Comparison of ENCODE assay signal across 11 cellular contexts in genomic region chr17:49388692-49389513, GRCh38. TPM values are rescaled to one million over a fixed set of nuclear protein-coding genes. Genes with fewer than 3 reads are reported as not detected.
DNase-seq lines count a peak whose midpoint lies in the region; ATAC-seq and TF ChIP-seq lines count a peak whose summit lies in the region.
"Had no signal": no experiment of that assay in that cellular context is flagged by ENCODE, and none has a peak within 500 bp of the region (broad histone marks: within the 10 kb centered on the region; RNA-seq: fewer than 3 reads in every experiment).

No MANE protein-coding gene starts in this region.

- H2AFZ ChIP-seq in HCT116 (ENCODE audit: low read depth, low read length, poor library complexity, severe bottlenecking): peak overlapping the region; percentile 15

- no peak for DNase-seq in CD4-positive, alpha-beta memory T cell
- DNase-seq in HCT116 (ENCODE audit: low read depth, low spot score): no peak
- DNase-seq in naive thymus-derived CD8-positive, alpha-beta T cell: no peak
- DNase-seq in stimulated activated CD8-positive, alpha-beta memory T cell treated with anti-CD3 and anti-CD28 coated beads, Interleukin-4, amount 100 ng/mL, for 48 hours: no peak
- no peak for DNase-seq in activated CD4-positive, CD25-positive, alpha-beta regulatory T cell (lab: John Stamatoyannopoulos, UW)
- no peak for DNase-seq in NCI-H1694 (lab: John Stamatoyannopoulos, UW)
- DNase-seq in NCI-H2081 (lab: John Stamatoyannopoulos, UW): no peak
- DNase-seq: amniotic stem cell, NCI-H2171, WERI-Rb-1 had no signal

- no peaks in the 10 kb centered on the region for H3K9me2 ChIP-seq in HCT116 (ENCODE audit: insufficient read depth)

- peak overlapping the region; percentile 2 for H3K27ac ChIP-seq in CD4-positive, alpha-beta memory T cell (ENCODE audit: low read depth, low read length)
- H3K27ac ChIP-seq in HCT116 (ENCODE audit: low read depth, low read length): no peak overlapping the region
- H3K27ac ChIP-seq: WERI-Rb-1 had no signal

- H3K4me2 ChIP-seq in HCT116 (ENCODE audit: low read length): peak overlapping the region; percentile 32

- TF ChIP-seq CTCF in HCT116 (IDR thresholded peaks at IDR 0.05 in 2 of 3, conservative IDR thresholded peaks at IDR 0.05 in 1 of 3; ENCODE audit: borderline replicate concordance in 1 of 3, insufficient read depth in 1 of 3, low read depth in 2 of 3, low read length in 2 of 3): no peak

- no peak for TF ChIP-seq POLR2A in HCT116 (IDR thresholded peaks at IDR 0.05; ENCODE audit: borderline replicate concordance, extremely low read depth, insufficient read depth, insufficient read length)

- peak overlapping the region; percentile 45 to 87 (median 80) for H3K4me3 Mint-ChIP-seq in CD4-positive, alpha-beta memory T cell
- H3K4me3 Mint-ChIP-seq in activated T-helper 17 cell treated with anti-CD3 and anti-CD28 coated beads, Interleukin-2, amount 50 U/mL, for 72 hours: peak overlapping the region; percentile 81
- H3K4me3 Mint-ChIP-seq in naive thymus-derived CD8-positive, alpha-beta T cell: peak overlapping the region; percentile 65 to 90 (median 81)

- H3K9me3 Mint-ChIP-seq in CD4-positive, alpha-beta memory T cell: peaks cover 0 to 2% (median 0%) of the 10 kb centered on the region in 8 donors
- H3K9me3 Mint-ChIP-seq in activated T-helper 17 cell treated with anti-CD3 and anti-CD28 coated beads, Interleukin-2, amount 50 U/mL, for 72 hours: no peaks in the 10 kb centered on the region
- no peaks in the 10 kb centered on the region for H3K9me3 Mint-ChIP-seq in naive thymus-derived CD8-positive, alpha-beta T cell

- RAD21 ChIA-PET in HCT116 (lab: Charles Lee; ENCODE audit: low non-redundant PET in 1 of 2, low total read pairs in 2 of 2, uncharacterized antibody in 2 of 2, unreplicated experiment in 2 of 2): no interaction called here

- no peaks in the 10 kb centered on the region for H3K36me3 Mint-ChIP-seq in CD4-positive, alpha-beta memory T cell
- no peaks in the 10 kb centered on the region for H3K36me3 Mint-ChIP-seq in activated T-helper 17 cell treated with anti-CD3 and anti-CD28 coated beads, Interleukin-2, amount 50 U/mL, for 72 hours (ENCODE audit: low read depth)
- H3K36me3 Mint-ChIP-seq in naive thymus-derived CD8-positive, alpha-beta T cell: peaks cover 0 to under 1% (median 0%) of the 10 kb centered on the region in 3 donors

- no peaks in the 10 kb centered on the region for H3K27me3 ChIP-seq in CD4-positive, alpha-beta memory T cell (ENCODE audit: insufficient read depth, low read length)
- H3K27me3 ChIP-seq in HCT116 (ENCODE audit: insufficient read depth, low read length): no peaks in the 10 kb centered on the region

- no peaks in the 10 kb centered on the region for H3K36me3 ChIP-seq in CD4-positive, alpha-beta memory T cell (ENCODE audit: insufficient read depth, low read length)
- H3K36me3 ChIP-seq in HCT116 (ENCODE audit: control insufficient read depth in 1 of 2, insufficient read depth in 2 of 2, low read length in 2 of 2): no peaks in the 10 kb centered on the region
- H3K36me3 ChIP-seq: WERI-Rb-1 had no signal

- no peak for TF ChIP-seq RAD21 in HCT116 (IDR thresholded peaks at IDR 0.05; ENCODE audit: low read depth)

- H3K9me3 ChIP-seq in CD4-positive, alpha-beta memory T cell (ENCODE audit: control insufficient read depth in 1 of 2, low read length in 2 of 2): no peaks in the 10 kb centered on the region
- H3K9me3 ChIP-seq in HCT116 (ENCODE audit: control insufficient read depth in 1 of 2, insufficient read depth in 1 of 2, low read depth in 1 of 2, low read length in 2 of 2): no peaks in the 10 kb centered on the region

- intact Hi-C loops in CD4-positive, alpha-beta memory T cell (cut with micrococcal nuclease): loop anchor here (2.0 kb wide), 1 partner anchor 28 kb away; no protein-coding TSS in a partner anchor
- intact Hi-C loops in HCT116 (cut with micrococcal nuclease): no loop called here

- no peak overlapping the region for H3K9ac ChIP-seq in HCT116 (ENCODE audit: low read length)

- POLR2A ChIA-PET in CD4-positive, alpha-beta memory T cell (lab: Charles Lee; ENCODE audit: partially characterized antibody): interaction anchor here (0.6 to 8.4 kb wide), 11 partner anchors 10 to 73 kb away, joined by 3 to 95 read pairs (median 6); partner anchors contain the start of gene ZNF652
- POLR2A ChIA-PET in HCT116 (lab: Charles Lee): no interaction called here
- POLR2A ChIA-PET in naive thymus-derived CD8-positive, alpha-beta T cell (lab: Charles Lee): interaction anchor here (0.7 to 5.9 kb wide), 6 partner anchors 26 to 185 kb away, joined by 3 to 42 read pairs (median 4); partner anchors contain the start of genes PHB1 and ZNF652

- no peaks in the 10 kb centered on the region for H3K27me3 Mint-ChIP-seq in CD4-positive, alpha-beta memory T cell
- no peaks in the 10 kb centered on the region for H3K27me3 Mint-ChIP-seq in activated T-helper 17 cell treated with anti-CD3 and anti-CD28 coated beads, Interleukin-2, amount 50 U/mL, for 72 hours
- no peaks in the 10 kb centered on the region for H3K27me3 Mint-ChIP-seq in naive thymus-derived CD8-positive, alpha-beta T cell

- CTCF ChIA-PET in CD4-positive, alpha-beta memory T cell (lab: Charles Lee; ENCODE audit: partially characterized antibody): interaction anchor here (0.7 to 16.7 kb wide), 9 partner anchors 10 to 72 kb away, joined by 3 to 199 read pairs (median 3); no protein-coding TSS in a partner anchor
- CTCF ChIA-PET in HCT116 (lab: Charles Lee): interaction anchor here (3.3 kb wide), 1 partner anchor 168 kb away, joined by 12 read pairs; no protein-coding TSS in a partner anchor

- H3K4me3 ChIP-seq in CD4-positive, alpha-beta memory T cell (ENCODE audit: low read length in 2 of 2): peak overlapping the region in 1 of 2 donors; percentile 41
- no peak overlapping the region for H3K4me3 ChIP-seq in HCT116 (replicated peaks in 1 of 2; ENCODE audit: low read depth in 1 of 2, low read length in 2 of 2)

- H3K79me2 ChIP-seq in HCT116 (ENCODE audit: insufficient read depth, low read length): no peaks in the 10 kb centered on the region

- no TSS peak for BruUV-seq in HCT116 (replicated peaks; lab: Mats Ljungman, UMichigan)

- no peaks in the 10 kb centered on the region for H4K20me1 ChIP-seq in HCT116 (ENCODE audit: insufficient read depth)

- peaks cover 54% of the 10 kb centered on the region for H3K4me1 ChIP-seq in CD4-positive, alpha-beta memory T cell (ENCODE audit: insufficient read depth, low read length)
- H3K4me1 ChIP-seq in HCT116 (ENCODE audit: control insufficient read depth in 1 of 2, insufficient read depth in 2 of 2, low read length in 2 of 2): peaks cover 15 to 26% of the 10 kb centered on the region in 2 experiments

- H3K27ac Mint-ChIP-seq in CD4-positive, alpha-beta memory T cell: peak overlapping the region; percentile 82 to 97 (median 93)
- peak overlapping the region; percentile 92 for H3K27ac Mint-ChIP-seq in activated T-helper 17 cell treated with anti-CD3 and anti-CD28 coated beads, Interleukin-2, amount 50 U/mL, for 72 hours
- H3K27ac Mint-ChIP-seq in naive thymus-derived CD8-positive, alpha-beta T cell: peak overlapping the region; percentile 85 to 96 (median 91)

- H3K4me1 Mint-ChIP-seq in CD4-positive, alpha-beta memory T cell: peaks cover 39 to 64% (median 53%) of the 10 kb centered on the region in 4 donors
- H3K4me1 Mint-ChIP-seq in activated T-helper 17 cell treated with anti-CD3 and anti-CD28 coated beads, Interleukin-2, amount 50 U/mL, for 72 hours: peaks cover 41% of the 10 kb centered on the region
- H3K4me1 Mint-ChIP-seq in naive thymus-derived CD8-positive, alpha-beta T cell: peaks cover 35 to 68% (median 56%) of the 10 kb centered on the region in 4 donors

- ATAC-seq in HCT116: no peak
- ATAC-seq in activated T-helper 17 cell treated with anti-CD3 and anti-CD28 coated beads, Interleukin-2, amount 50 U/mL, for 72 hours (replicated peaks): no peak
- no peak for ATAC-seq in naive thymus-derived CD8-positive, alpha-beta T cell

TF ChIP-seq in HCT116, 20 proteins besides CTCF, POLR2A, EP300 and RAD21 (continues in another document):
- TF ChIP-seq ATF3 (IDR thresholded peaks at IDR 0.05) (no peak), ZFX (IDR thresholded peaks at IDR 0.05) (no peak), EZH2phosphoT487 (IDR thresholded peaks at IDR 0.05; ENCODE audit: borderline replicate concordance) (no peak), SP1 (IDR thresholded peaks at IDR 0.05; ENCODE audit: low read depth) (no peak), EGR1 (IDR thresholded peaks at IDR 0.05; ENCODE audit: low read depth) (no peak), JUND (IDR thresholded peaks at IDR 0.05) (no peak), SIN3A (IDR thresholded peaks at IDR 0.05; ENCODE audit: low read depth) (no peak), CBX3 (IDR thresholded peaks at IDR 0.05; ENCODE audit: low read depth) (no peak), EZH2 (IDR thresholded peaks at IDR 0.05) (no peak)

RNA-seq across cellular contexts. Expression of gene PHB1, which starts 25.8 kb away (rescaled TPM):
- 10 to 100 TPM; 62.0 to 64.2 TPM for total RNA-seq in CD4-positive, alpha-beta memory T cell
- polyA plus RNA-seq in CD4-positive, alpha-beta memory T cell: 100 to 1,000 TPM; 153 to 202 TPM
- total RNA-seq in HCT116 (2021; ENCODE audit: unreplicated experiment): 534 TPM
- 610 and 700 TPM in 2 replicates for polyA plus RNA-seq in HCT116 (2012)
- total RNA-seq in activated T-helper 17 cell treated with anti-CD3 and anti-CD28 coated beads, Interleukin-2, amount 50 U/mL, for 72 hours: 100 to 1,000 TPM; 122 to 332 TPM
- 10 to 100 TPM; 61.8 to 70.0 TPM for total RNA-seq in naive thymus-derived CD8-positive, alpha-beta T cell
- 100 to 1,000 TPM; 156 to 196 (median 164) TPM for polyA plus RNA-seq in naive thymus-derived CD8-positive, alpha-beta T cell

RNA-seq across cellular contexts. Expression of gene ZNF652, which starts 26.9 kb away (rescaled TPM):
- 10 to 100 TPM; 64.2 to 68.6 TPM for total RNA-seq in CD4-positive, alpha-beta memory T cell
- polyA plus RNA-seq in CD4-positive, alpha-beta memory T cell: 10 to 100 TPM; 13.1 to 28.4 TPM
- 27.8 TPM for total RNA-seq in HCT116 (2021; ENCODE audit: unreplicated experiment)
- polyA plus RNA-seq in HCT116 (2012): 7.9 and 9.3 TPM in 2 replicates
- 10 to 100 TPM; 10.7 to 13.1 TPM for total RNA-seq in activated T-helper 17 cell treated with anti-CD3 and anti-CD28 coated beads, Interleukin-2, amount 50 U/mL, for 72 hours
- total RNA-seq in naive thymus-derived CD8-positive, alpha-beta T cell: 10 to 100 TPM; 56.5 to 62.2 TPM
- 10 to 100 TPM; 19.9 to 20.8 (median 20.1) TPM for polyA plus RNA-seq in naive thymus-derived CD8-positive, alpha-beta T cell
